ENCODE assay signal across 9 cellular contexts in genomic region chrX:21946925-21947641, GRCh38. TPM values are rescaled to one million over a fixed set of nuclear protein-coding genes. Genes with fewer than 3 reads are reported as not detected.
DNase-seq lines count a peak whose midpoint lies in the region; ATAC-seq and TF ChIP-seq lines count a peak whose summit lies in the region.
"Had no signal": no experiment of that assay in that cellular context is flagged by ENCODE, and none has a peak within 500 bp of the region (broad histone marks: within the 10 kb centered on the region; RNA-seq: fewer than 3 reads in every experiment).

No MANE protein-coding gene starts in this region.

- H3K4me2 ChIP-seq in MM.1S (ENCODE audit: low read depth, low read length): no peak overlapping the region

- H3K27ac ChIP-seq in A673 (ENCODE audit: low read depth, low read length, poor library complexity, severe bottlenecking) (peak overlapping the region; percentile 43), HUES64 (ENCODE audit: low read depth, low read length) (peak overlapping the region; percentile 82; the same call in 1 of the 2 replicates), MM.1S (ENCODE audit: low read length) (no peak overlapping the region)

- H3K4me1 Mint-ChIP-seq in brain: peaks cover 73% of the 10 kb centered on the region

- H3K36me3 Mint-ChIP-seq in brain: peaks cover 21% of the 10 kb centered on the region

- intact Hi-C loops in A673 (cut with micrococcal nuclease; ENCODE audit: unreplicated experiment): no loop called here

- no peaks in the 10 kb centered on the region for H3K27me3 ChIP-seq in A673 (replicated peaks; ENCODE audit: insufficient read depth, low read depth, low read length, poor library complexity)
- no peaks in the 10 kb centered on the region for H3K27me3 ChIP-seq in HUES64 (ENCODE audit: insufficient read depth, low read length)
- H3K27me3 ChIP-seq in MM.1S (replicated peaks; ENCODE audit: insufficient read depth, low read length): no peaks in the 10 kb centered on the region

- no peak overlapping the region for H2AFZ ChIP-seq in MM.1S (ENCODE audit: low read length)

- 0 out of 2 replicates have a peak, but pooled peaks cover 1% of the 10 kb centered on the region for H3F3A ChIP-seq in MM.1S (ENCODE audit: insufficient read depth, low read length)

- POLR2A ChIA-PET in A673 (lab: Charles Lee; ENCODE audit: low non-redundant PET): no interaction called here

- TF ChIP-seq CTCF in A673 (conservative IDR thresholded peaks at IDR 0.05; ENCODE audit: low read depth, low read length): no peak
- TF ChIP-seq CTCF in brain (conservative IDR thresholded peaks at IDR 0.05): no peak
- no peak for TF ChIP-seq CTCF in MM.1S (IDR thresholded peaks at IDR 0.05; ENCODE audit: low read length)

- peaks cover 3% of the 10 kb centered on the region for H3K27me3 Mint-ChIP-seq in brain

- peaks cover 0 to 6% (median 3%) of the 10 kb centered on the region in 5 experiments for H3K9me3 Mint-ChIP-seq in brain

- H3K9me3 ChIP-seq in A673 (ENCODE audit: low read depth, low read length, poor library complexity, severe bottlenecking) (no peaks in the 10 kb centered on the region), HUES64 (ENCODE audit: insufficient read depth, low read depth, low read length) (no peaks in the 10 kb centered on the region), MM.1S (replicated peaks; ENCODE audit: insufficient read depth, low read length) (no peaks in the 10 kb centered on the region)

- H3K79me2 ChIP-seq in MM.1S (ENCODE audit: low read length): peaks cover 59% of the 10 kb centered on the region

- no peaks in the 10 kb centered on the region for H3K9me2 ChIP-seq in MM.1S (replicated peaks; ENCODE audit: insufficient read depth, low read length)

- no peaks in the 10 kb centered on the region for H3K36me3 ChIP-seq in A673 (ENCODE audit: insufficient read depth, low read length, poor library complexity, severe bottlenecking)
- no peaks in the 10 kb centered on the region; the same call in 1 of the 2 replicates for H3K36me3 ChIP-seq in HUES64 (ENCODE audit: insufficient read depth, low read length)
- H3K36me3 ChIP-seq in MM.1S (replicated peaks; ENCODE audit: insufficient read depth, low read length): no peaks in the 10 kb centered on the region

- 0% methylated on average over 1 of the region's 7 CpGs for WGBS in HUES64

- H3K4me3 ChIP-seq in A673 (ENCODE audit: low read depth, low read length, poor library complexity, severe bottlenecking) (no peak overlapping the region), HUES64 (ENCODE audit: low read length) (peak overlapping the region; percentile 33; the same call in 1 of the 2 replicates), MM.1S (ENCODE audit: low read length) (no peak overlapping the region)
- H3K4me3 ChIP-seq: skin epidermis had no signal

- no TSS peak for BruUV-seq in A673 (replicated peaks; lab: Mats Ljungman, UMichigan)

- peak overlapping the region; percentile 66 to 81 (median 77) for H3K4me3 Mint-ChIP-seq in brain

- H3K4me1 ChIP-seq in A673 (ENCODE audit: insufficient read depth, low read length, poor library complexity, severe bottlenecking): peaks cover 18% of the 10 kb centered on the region
- H3K4me1 ChIP-seq in HUES64 (ENCODE audit: insufficient read depth, low read length): peaks cover 52% of the 10 kb centered on the region
- no peaks in the 10 kb centered on the region for H3K4me1 ChIP-seq in MM.1S (ENCODE audit: low read length)

- no peaks in the 10 kb centered on the region for H4K20me1 ChIP-seq in MM.1S (ENCODE audit: insufficient read depth, low read length)

- H3K9ac ChIP-seq in HUES64 (ENCODE audit: low read depth, low read length): peak overlapping the region; percentile 47; the same call in 1 of the 2 replicates
- no peak overlapping the region for H3K9ac ChIP-seq in MM.1S (ENCODE audit: low read length)

- CTCF ChIA-PET in A673 (lab: Charles Lee): no interaction called here

- H3K27ac Mint-ChIP-seq in brain: peak overlapping the region; percentile 84 to 95 (median 91)

- ATAC-seq in HG02885 (IDR thresholded peaks at IDR 0.05; ENCODE audit: poor library complexity, unreplicated experiment) (no peak), GM19023 (IDR thresholded peaks at IDR 0.05; ENCODE audit: unreplicated experiment) (no peak)

- DNase-seq in A673 (ENCODE audit: low spot score) (peak; percentile 68), kidney tubule cell (ENCODE audit: low spot score) (peak; percentile 42), MM.1S (no peak), T-helper 9 cell (no peak)

RNA-seq across cellular contexts. Expression of gene SMS, which starts 6.6 kb away (rescaled TPM):
- 108 and 110 TPM in 2 replicates for total RNA-seq in A673 (2021)
- polyA plus RNA-seq in HUES64 (2013, experiment 1 of 2): 146 TPM
- polyA plus RNA-seq in HUES64 (2013, experiment 2 of 2): 141 TPM
- polyA plus RNA-seq in brain (ENCODE audit: insufficient read depth, low read depth, low replicate concordance): 147 TPM

Comparison
In these comparisons a context has a peak if more than half of its experiments do, and no peak if none do; other contexts are left out.
1. DNase-seq: peak in A673 (single experiment) and kidney tubule cell (single experiment); none in MM.1S (single experiment) and T-helper 9 cell (single experiment).